9 cellular contexts compared by ENCODE assay signal in genomic region chr2:46650556-46651001, GRCh38. TPM values are rescaled to one million over a fixed set of nuclear protein-coding genes. Genes with fewer than 3 reads are reported as not detected.
DNase-seq lines count a peak whose midpoint lies in the region; ATAC-seq and TF ChIP-seq lines count a peak whose summit lies in the region.
"Had no signal": no experiment of that assay in that cellular context is flagged by ENCODE, and none has a peak within 500 bp of the region (broad histone marks: within the 10 kb centered on the region; RNA-seq: fewer than 3 reads in every experiment).

No MANE protein-coding gene starts in this region.

- no peaks in the 10 kb centered on the region for H3K9me3 Mint-ChIP-seq in nephron progenitor cell
- H3K9me3 Mint-ChIP-seq: dendritic cell treated with granulocyte-macrophage colony-stimulating factor and Interleukin-4, amounts not matched to agents 40 ng/mL and 50 ng/mL, for 4 days had no signal

- no peak for TF ChIP-seq EP300 in esophagus muscularis mucosa (IDR thresholded peaks at IDR 0.05)

- H3K36me3 ChIP-seq in esophagus muscularis mucosa = no peaks in the 10 kb centered on the region

- H3K4me3 ChIP-seq in esophagus muscularis mucosa = no peak overlapping the region

- H3K27ac Mint-ChIP-seq in nephron progenitor cell = no peak overlapping the region
- H3K27ac Mint-ChIP-seq: dendritic cell treated with granulocyte-macrophage colony-stimulating factor and Interleukin-4, amounts not matched to agents 40 ng/mL and 50 ng/mL, for 4 days had no signal

- H3K27me3 ChIP-seq in esophagus muscularis mucosa = no peaks in the 10 kb centered on the region

- peaks cover 4% of the 10 kb centered on the region for H3K27me3 Mint-ChIP-seq in nephron progenitor cell (ENCODE audit: low read depth, poor library complexity)

- 7% methylated on average over 5 of the region's 5 CpGs for WGBS in esophagus muscularis mucosa

- TF ChIP-seq POLR2A in esophagus muscularis mucosa (IDR thresholded peaks at IDR 0.05; ENCODE audit: low read depth) = no peak

- no peak for ATAC-seq in GM21528 (IDR thresholded peaks at IDR 0.05; ENCODE audit: low FRiP score, unreplicated experiment)

- H3K9me3 ChIP-seq in esophagus muscularis mucosa = no peaks in the 10 kb centered on the region

- intact Hi-C loops in esophagus muscularis mucosa (cut with DNase I) = loop anchor here (5.0 kb wide), 1 partner anchor 127 kb away; no protein-coding TSS in a partner anchor

- H3K36me3 Mint-ChIP-seq in nephron progenitor cell (ENCODE audit: low read depth) = no peaks in the 10 kb centered on the region

- H3K27ac ChIP-seq in esophagus muscularis mucosa (replicated peaks in 1 of 4) = no peak overlapping the region

- no peak overlapping the region for H3K4me3 Mint-ChIP-seq in nephron progenitor cell
- H3K4me3 Mint-ChIP-seq: dendritic cell treated with granulocyte-macrophage colony-stimulating factor and Interleukin-4, amounts not matched to agents 40 ng/mL and 50 ng/mL, for 4 days had no signal

- DNase-seq in EL (peak; percentile 80), LHCN-M2 (ENCODE audit: low read depth) (peak; percentile 76), OCI-M1 (lab: John Stamatoyannopoulos, UW) (peak; percentile 88), activated T-cell treated with anti-CD3 and anti-CD28 coated beads for 1 hour (ENCODE audit: low read depth) (peak; percentile 42), esophagus muscularis mucosa (ENCODE audit: extremely low spot score) (no peak), nephron progenitor cell (peak; percentile 73), stromal cell of bone marrow (ENCODE audit: low read depth) (peak; percentile 63)

- H3K4me1 Mint-ChIP-seq in nephron progenitor cell = no peaks in the 10 kb centered on the region

- H3K4me1 ChIP-seq in esophagus muscularis mucosa = peaks cover 5 to 25% (median 12%) of the 10 kb centered on the region in 4 donors

- peak; percentile 90 to 99 (median 94) for TF ChIP-seq CTCF in esophagus muscularis mucosa (IDR thresholded peaks at IDR 0.05)
- TF ChIP-seq CTCF in nephron progenitor cell (IDR thresholded peaks at IDR 0.05) = peak; percentile 97

RNA-seq across cellular contexts. Expression of gene CRIPT, which starts 33.6 kb away (rescaled TPM):
- total RNA-seq in LHCN-M2 (2014; rRNA removed) = 12.4 and 15.5 TPM in 2 replicates
- 7.6 TPM for polyA plus RNA-seq in LHCN-M2 (2012)
- 10 to 100 TPM; 13.9 to 20.7 (median 18.3) TPM for total RNA-seq in esophagus muscularis mucosa

RNA-seq across cellular contexts. Expression of gene PIGF, which starts 33.7 kb away (rescaled TPM):
- total RNA-seq in LHCN-M2 (2014; rRNA removed) (31.0 and 31.9 TPM in 2 replicates), esophagus muscularis mucosa (1 to 10 TPM; 5.2 to 8.3 (median 6.4) TPM)
- 26.6 TPM for polyA plus RNA-seq in LHCN-M2 (2012)

RNA-seq across cellular contexts. Expression of gene SOCS5, which starts 48.5 kb away (rescaled TPM):
- total RNA-seq in LHCN-M2 (2014; rRNA removed) (18.8 and 20.2 TPM in 2 replicates), esophagus muscularis mucosa (10 to 100 TPM; 47.2 to 73.5 (median 59.5) TPM)
- 7.0 TPM for polyA plus RNA-seq in LHCN-M2 (2012)
